In the genomic region with DNA sequence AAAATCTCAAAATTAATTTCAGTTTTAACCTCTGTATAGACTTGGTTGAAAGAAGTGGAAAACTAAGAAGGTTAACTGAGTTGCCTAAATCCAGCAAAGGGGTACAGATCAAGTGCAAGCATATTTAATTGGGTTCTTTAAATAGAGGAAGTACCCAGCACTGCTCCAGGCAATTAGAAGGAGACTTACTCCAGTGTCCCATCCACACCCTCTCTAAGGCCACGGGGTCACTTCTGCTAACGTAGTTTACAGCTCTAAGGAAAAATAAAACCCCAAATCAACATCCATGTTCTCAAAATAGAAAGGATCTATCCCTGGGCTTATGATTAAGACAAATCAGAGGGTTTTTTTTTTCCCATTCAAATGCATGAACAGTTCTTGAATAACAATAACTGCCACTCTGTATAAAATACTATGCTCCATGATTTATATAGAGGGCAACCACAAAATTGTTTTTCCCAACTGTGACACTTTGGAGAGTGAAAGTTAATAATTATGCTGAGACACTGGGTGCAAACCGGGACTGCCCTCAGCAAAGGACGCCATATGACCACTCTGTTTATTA, we compare ENCODE assay signal across 11 cellular contexts. TPM values are rescaled to one million over a fixed set of nuclear protein-coding genes. Genes with fewer than 3 reads are reported as not detected.
DNase-seq lines count a peak whose midpoint lies in the region; ATAC-seq, FAIRE-seq and TF ChIP-seq lines count a peak whose summit lies in the region.
"Had no signal": no experiment of that assay in that cellular context is flagged by ENCODE, and none has a peak within 500 bp of the region (broad histone marks: within the 10 kb centered on the region; RNA-seq: fewer than 3 reads in every experiment).

No MANE protein-coding gene starts in this region.

- peak; percentile 33 for FAIRE-seq in islet of Langerhans (lab: Jason Lieb, UNC)
- FAIRE-seq: keratinocyte had no signal

- peaks cover 20% of the 10 kb centered on the region for H3K27me3 Mint-ChIP-seq in activated naive CD8-positive, alpha-beta T cell treated with anti-CD3 and anti-CD28 coated beads, Interleukin-2, amount 50 U/mL, for 24 hours
- peaks cover 22% of the 10 kb centered on the region for H3K27me3 Mint-ChIP-seq in activated naive CD8-positive, alpha-beta T cell treated with anti-CD3 and anti-CD28 coated beads for 36 hours
- H3K27me3 Mint-ChIP-seq in activated CD8-positive, alpha-beta memory T cell treated with anti-CD3 and anti-CD28 coated beads, Interleukin-2, amount 10 ng/mL, durations not matched to agents 7 days and 5 days, result peaks cover 54% of the 10 kb centered on the region

- no peak for ATAC-seq in activated naive CD8-positive, alpha-beta T cell treated with anti-CD3 and anti-CD28 coated beads, Interleukin-2, amount 50 U/mL, for 24 hours
- ATAC-seq in activated CD8-positive, alpha-beta memory T cell treated with anti-CD3 and anti-CD28 coated beads, Interleukin-2, amount 10 ng/mL, durations not matched to agents 7 days and 5 days, result no peak

- H3K4me3 ChIP-seq in transverse colon, result no peak overlapping the region
- H3K4me3 ChIP-seq: esophagus muscularis mucosa had no signal

- no peaks in the 10 kb centered on the region for H3K36me3 ChIP-seq in transverse colon

- no peaks in the 10 kb centered on the region for H3K9me3 ChIP-seq in transverse colon
- H3K9me3 ChIP-seq: esophagus muscularis mucosa had no signal

- WGBS in transverse colon (ENCODE audit: low coverage in 1 of 2), 2 donors, result 17 to 32% methylated on average over 4 of the region's 4 CpGs

- TF ChIP-seq EP300 in transverse colon (IDR thresholded peaks at IDR 0.05; ENCODE audit: low read depth), result no peak

- H3K27ac ChIP-seq in transverse colon, result peak overlapping the region; percentile 15 to 58 (median 40)

- peaks cover 0 to 56% (median 13%) of the 10 kb centered on the region in 4 donors for H3K4me1 ChIP-seq in transverse colon

- intact Hi-C loops in transverse colon (cut with DNase I; ENCODE audit: low total_unique reads), result no loop called here

- H3K27ac Mint-ChIP-seq in activated naive CD8-positive, alpha-beta T cell treated with anti-CD3 and anti-CD28 coated beads, Interleukin-2, amount 50 U/mL, for 24 hours, result no peak overlapping the region
- H3K27ac Mint-ChIP-seq in activated naive CD8-positive, alpha-beta T cell treated with anti-CD3 and anti-CD28 coated beads for 36 hours, result no peak overlapping the region
- H3K27ac Mint-ChIP-seq in activated CD8-positive, alpha-beta memory T cell treated with anti-CD3 and anti-CD28 coated beads, Interleukin-2, amount 10 ng/mL, durations not matched to agents 7 days and 5 days, result no peak overlapping the region

- H3K9me3 Mint-ChIP-seq in activated naive CD8-positive, alpha-beta T cell treated with anti-CD3 and anti-CD28 coated beads, Interleukin-2, amount 50 U/mL, for 24 hours, result no peaks in the 10 kb centered on the region
- no peaks in the 10 kb centered on the region for H3K9me3 Mint-ChIP-seq in activated naive CD8-positive, alpha-beta T cell treated with anti-CD3 and anti-CD28 coated beads for 36 hours
- no peaks in the 10 kb centered on the region for H3K9me3 Mint-ChIP-seq in activated CD8-positive, alpha-beta memory T cell treated with anti-CD3 and anti-CD28 coated beads, Interleukin-2, amount 10 ng/mL, durations not matched to agents 7 days and 5 days (ENCODE audit: low read depth)

- no peak for DNase-seq in activated naive CD8-positive, alpha-beta T cell treated with anti-CD3 and anti-CD28 coated beads, Interleukin-2, amount 50 U/mL, for 24 hours
- no peak for DNase-seq in activated naive CD8-positive, alpha-beta T cell treated with anti-CD3 and anti-CD28 coated beads for 36 hours
- peak; percentile 78 for DNase-seq in SKM-1 treated with dmso at 0.1 percent for 144 hours (lab: John Stamatoyannopoulos, UW; ENCODE audit: unreplicated experiment)
- peak; percentile 27 for DNase-seq in transverse colon
- no peak for DNase-seq in NCI-H1105 (lab: John Stamatoyannopoulos, UW)
- DNase-seq in NCI-H774 (lab: John Stamatoyannopoulos, UW), result no peak
- DNase-seq in activated CD8-positive, alpha-beta memory T cell treated with anti-CD3 and anti-CD28 coated beads, Interleukin-2, amount 10 ng/mL, durations not matched to agents 7 days and 5 days, result no peak
- DNase-seq: posterior cingulate gyrus had no signal

- peaks cover 14% of the 10 kb centered on the region for H3K4me1 Mint-ChIP-seq in activated naive CD8-positive, alpha-beta T cell treated with anti-CD3 and anti-CD28 coated beads, Interleukin-2, amount 50 U/mL, for 24 hours
- peaks cover 7% of the 10 kb centered on the region for H3K4me1 Mint-ChIP-seq in activated naive CD8-positive, alpha-beta T cell treated with anti-CD3 and anti-CD28 coated beads for 36 hours
- H3K4me1 Mint-ChIP-seq in activated CD8-positive, alpha-beta memory T cell treated with anti-CD3 and anti-CD28 coated beads, Interleukin-2, amount 10 ng/mL, durations not matched to agents 7 days and 5 days, result peaks cover 6% of the 10 kb centered on the region

- no peaks in the 10 kb centered on the region for H3K36me3 Mint-ChIP-seq in activated naive CD8-positive, alpha-beta T cell treated with anti-CD3 and anti-CD28 coated beads, Interleukin-2, amount 50 U/mL, for 24 hours (ENCODE audit: low read depth)
- H3K36me3 Mint-ChIP-seq in activated naive CD8-positive, alpha-beta T cell treated with anti-CD3 and anti-CD28 coated beads for 36 hours, result no peaks in the 10 kb centered on the region
- H3K36me3 Mint-ChIP-seq in activated CD8-positive, alpha-beta memory T cell treated with anti-CD3 and anti-CD28 coated beads, Interleukin-2, amount 10 ng/mL, durations not matched to agents 7 days and 5 days, result no peaks in the 10 kb centered on the region

- no peak for TF ChIP-seq CTCF in transverse colon (IDR thresholded peaks at IDR 0.05)

- H3K4me3 Mint-ChIP-seq in activated naive CD8-positive, alpha-beta T cell treated with anti-CD3 and anti-CD28 coated beads, Interleukin-2, amount 50 U/mL, for 24 hours, result peak overlapping the region; percentile 35
- no peak overlapping the region for H3K4me3 Mint-ChIP-seq in activated naive CD8-positive, alpha-beta T cell treated with anti-CD3 and anti-CD28 coated beads for 36 hours
- no peak overlapping the region for H3K4me3 Mint-ChIP-seq in activated CD8-positive, alpha-beta memory T cell treated with anti-CD3 and anti-CD28 coated beads, Interleukin-2, amount 10 ng/mL, durations not matched to agents 7 days and 5 days

- TF ChIP-seq POLR2A in transverse colon (IDR thresholded peaks at IDR 0.05), result no peak

- CTCF ChIA-PET in activated CD8-positive, alpha-beta memory T cell treated with anti-CD3 and anti-CD28 coated beads, Interleukin-2, amount 10 ng/mL, durations not matched to agents 7 days and 5 days (lab: Charles Lee), result no interaction called here

- peaks cover 5% of the 10 kb centered on the region for H3K27me3 ChIP-seq in transverse colon
- H3K27me3 ChIP-seq: esophagus muscularis mucosa had no signal

- in situ Hi-C loops in transverse colon (cut with MboI; ENCODE audit: low pct_ligation_motif_present in 1 of 4, low pct_unique_long_range_greater_than_20kb in 1 of 4, low sequenced_read_pairs in 3 of 4), result no loop called here

RNA-seq across cellular contexts. Expression of a gene that starts 4.6 kb away (rescaled TPM):
- under 1 TPM; 0.52 to 0.58 TPM for total RNA-seq in activated naive CD8-positive, alpha-beta T cell treated with anti-CD3 and anti-CD28 coated beads for 36 hours
- 10 to 100 TPM in 2 of 4 donors, 1 to 10 TPM in 2; 6.7 to 42.6 (median 12.4) TPM for total RNA-seq in transverse colon
- total RNA-seq in activated CD8-positive, alpha-beta memory T cell treated with anti-CD3 and anti-CD28 coated beads, Interleukin-2, amount 10 ng/mL, durations not matched to agents 7 days and 5 days, result 1 to 10 TPM; 1.2 to 1.5 TPM

Comparison
In these comparisons a context has a peak if more than half of its experiments do, and no peak if none do; other contexts are left out.
1. DNase-seq: peak in SKM-1 treated with dmso at 0.1 percent for 144 hours (single experiment) and transverse colon (single experiment); none in activated naive CD8-positive, alpha-beta T cell treated with anti-CD3 and anti-CD28 coated beads, Interleukin-2, amount 50 U/mL, for 24 hours (single experiment), activated naive CD8-positive, alpha-beta T cell treated with anti-CD3 and anti-CD28 coated beads for 36 hours (single experiment), NCI-H1105 (single experiment), NCI-H774 (single experiment) and activated CD8-positive, alpha-beta memory T cell treated with anti-CD3 and anti-CD28 coated beads, Interleukin-2, amount 10 ng/mL, durations not matched to agents 7 days and 5 days (single experiment).